ENCODE assay signal across 2 cellular contexts in genomic region chr20:35301426-35301825, GRCh38.
TF ChIP-seq lines count a peak whose summit lies in the region.

No MANE protein-coding gene starts in this region.

TF ChIP-seq in SK-N-SH, 30 proteins besides CTCF, POLR2A, EP300 and RAD21 (continued from another document):
- TF ChIP-seq ZBTB33 (IDR thresholded peaks at IDR 0.05; ENCODE audit: borderline replicate concordance, low read depth) (no peak), JUND (IDR thresholded peaks at IDR 0.05) (no peak), USF2 (IDR thresholded peaks at IDR 0.05; ENCODE audit: borderline replicate concordance, low read depth, low read length) (no peak), USF1 (IDR thresholded peaks at IDR 0.05; ENCODE audit: borderline replicate concordance, low read depth) (no peak), RXRA (IDR thresholded peaks at IDR 0.05; ENCODE audit: borderline replicate concordance, low read depth) (no peak), SMC3 (IDR thresholded peaks at IDR 0.05; ENCODE audit: low read depth, low read length) (no peak), MXI1 (IDR thresholded peaks at IDR 0.05; ENCODE audit: low read depth, low read length) (no peak), IRF3 (IDR thresholded peaks at IDR 0.05; ENCODE audit: low read depth, low read length) (no peak)

TF ChIP-seq in SK-N-SH treated with all-trans-retinoic acid at 6 μM for 48 hours, 23 proteins besides CTCF, POLR2A, EP300 and RAD21 (continued from another document):
- TF ChIP-seq ISL1 (CRISPR knock-in tag; IDR thresholded peaks at IDR 0.05), result no peak
- no peak for TF ChIP-seq CSRNP3 (CRISPR knock-in tag; IDR thresholded peaks at IDR 0.05)
TF ChIP-seq in SK-N-SH treated with all-trans-retinoic acid at 6 μM for 48 hours: peak in this region for 0.
